In genomic region chr14:105207460-105207901, GRCh38 we compare ENCODE assay signal across 2 cellular contexts.
TF ChIP-seq lines count a peak whose summit lies in the region.

No MANE protein-coding gene starts in this region.

TF ChIP-seq in HCT116, 20 proteins besides CTCF, POLR2A, EP300 and RAD21:
- TF ChIP-seq CBX3 (IDR thresholded peaks at IDR 0.05; ENCODE audit: low read depth) (no peak), SIN3A (IDR thresholded peaks at IDR 0.05; ENCODE audit: low read depth) (no peak), JUND (IDR thresholded peaks at IDR 0.05) (no peak), SRF (IDR thresholded peaks at IDR 0.05; ENCODE audit: low read depth) (no peak), TCF7L2 (IDR thresholded peaks at IDR 0.05; ENCODE audit: borderline replicate concordance, extremely low read depth, insufficient read depth, insufficient read length) (no peak), ZFX (IDR thresholded peaks at IDR 0.05) (no peak)

TF ChIP-seq in K562, 482 proteins besides CTCF, POLR2A, EP300 and RAD21:
- TF ChIP-seq PRDM10 (IDR thresholded peaks at IDR 0.05; ENCODE audit: partially characterized antibody), result peak; percentile 65
- no peak for TF ChIP-seq SMAD4 (CRISPR knock-in tag; conservative IDR thresholded peaks at IDR 0.05)
- no peak for TF ChIP-seq ZNF124 (CRISPR knock-in tag; IDR thresholded peaks at IDR 0.05)
- peak; percentile 15; the same call in 1 of the 2 replicates for TF ChIP-seq USF1 (CRISPR knock-in tag; IDR thresholded peaks at IDR 0.05)
- TF ChIP-seq POLR2G (IDR thresholded peaks at IDR 0.05; ENCODE audit: low read depth, low read length), result 0 out of 2 replicates have a peak, but pooled peaks have one; percentile 57
